2 cellular contexts compared by ENCODE assay signal in the genomic region with DNA sequence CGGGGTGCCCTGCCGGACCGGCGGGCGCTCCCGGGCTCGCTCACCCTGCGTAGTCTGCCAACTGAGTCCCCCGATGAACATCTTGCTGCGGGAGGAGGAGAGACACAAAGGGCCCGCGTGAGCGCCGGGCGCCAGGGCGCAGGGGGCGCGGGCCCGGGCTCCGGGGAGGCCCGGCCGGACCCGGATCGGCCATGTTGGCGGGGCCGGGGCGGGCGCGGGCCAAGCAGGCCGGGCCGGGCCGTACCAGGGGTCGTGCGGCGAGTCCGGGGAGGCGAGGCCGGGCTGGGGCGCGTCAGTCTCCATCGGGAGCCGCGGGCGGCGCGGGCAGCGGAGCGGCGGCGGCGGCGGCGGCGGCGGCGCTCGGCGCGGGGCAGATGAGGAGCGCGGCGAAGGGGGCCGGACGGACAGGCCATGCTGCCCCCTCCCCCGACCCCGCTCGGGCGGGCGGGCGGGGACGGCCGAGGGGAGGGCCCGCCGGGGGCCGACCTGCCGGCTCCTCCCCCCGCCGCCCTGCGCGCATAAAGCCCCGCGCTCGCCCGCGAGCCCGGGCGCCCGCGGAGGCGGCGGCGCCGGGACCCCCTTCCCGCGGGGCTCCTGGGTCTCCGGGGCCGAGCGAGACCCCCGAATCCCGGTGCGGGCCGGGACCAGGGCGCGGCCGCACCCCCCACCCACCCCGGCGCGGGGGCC.
TF ChIP-seq lines count a peak whose summit lies in the region.

TSS of gene MSI1 (minus strand) at position 376 of the 687 bp plus-strand sequence. CDS start at position 303, 73 bp downstream.

TF ChIP-seq in H1, 55 proteins besides CTCF, POLR2A, EP300 and RAD21:
- TF ChIP-seq, protein P1, sequence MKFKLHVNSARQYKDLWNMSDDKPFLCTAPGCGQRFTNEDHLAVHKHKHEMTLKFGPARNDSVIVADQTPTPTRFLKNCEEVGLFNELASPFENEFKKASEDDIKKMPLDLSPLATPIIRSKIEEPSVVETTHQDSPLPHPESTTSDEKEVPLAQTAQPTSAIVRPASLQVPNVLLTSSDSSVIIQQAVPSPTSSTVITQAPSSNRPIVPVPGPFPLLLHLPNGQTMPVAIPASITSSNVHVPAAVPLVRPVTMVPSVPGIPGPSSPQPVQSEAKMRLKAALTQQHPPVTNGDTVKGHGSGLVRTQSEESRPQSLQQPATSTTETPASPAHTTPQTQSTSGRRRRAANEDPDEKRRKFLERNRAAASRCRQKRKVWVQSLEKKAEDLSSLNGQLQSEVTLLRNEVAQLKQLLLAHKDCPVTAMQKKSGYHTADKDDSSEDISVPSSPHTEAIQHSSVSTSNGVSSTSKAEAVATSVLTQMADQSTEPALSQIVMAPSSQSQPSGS (IDR thresholded peaks at IDR 0.05; ENCODE audit: low read length): no peak
- TF ChIP-seq E2F6 (IDR thresholded peaks at IDR 0.05) (no peak), SUZ12 (IDR thresholded peaks at IDR 0.05; ENCODE audit: low read length) (no peak), EGR1 (IDR thresholded peaks at IDR 0.05; ENCODE audit: borderline replicate concordance, low read depth, low read length) (no peak), YY1 (IDR thresholded peaks at IDR 0.05; ENCODE audit: low read depth, low read length) (peak; percentile 54; the same call in 1 of the 2 replicates), PHF8 (conservative IDR thresholded peaks at IDR 0.05; ENCODE audit: low read depth, low read length) (peak; percentile 12; the same call in 1 of the 2 replicates), EZH2 (IDR thresholded peaks at IDR 0.05; ENCODE audit: low read depth, low read length, severe bottlenecking) (no peak), NANOG (IDR thresholded peaks at IDR 0.05; ENCODE audit: insufficient read depth, low read depth, low read length, poor library complexity, severe bottlenecking) (no peak), SP2 (IDR thresholded peaks at IDR 0.05; ENCODE audit: low read length) (no peak), POU5F1 (IDR thresholded peaks at IDR 0.05; ENCODE audit: low read depth, low read length) (no peak)

TF ChIP-seq in neural cell, 6 proteins besides CTCF, POLR2A, EP300 and RAD21:
- TF ChIP-seq EZH2 (IDR thresholded peaks at IDR 0.05; ENCODE audit: borderline replicate concordance, insufficient read depth, low read length, poor library complexity, severe bottlenecking) (no peak), MXI1 (conservative IDR thresholded peaks at IDR 0.05; ENCODE audit: poor library complexity, severe bottlenecking) (peak; percentile 6)
TF ChIP-seq in neural cell: peak in this region for 1.
